ENCODE assay signal across 1 cellular context in the genomic region with DNA sequence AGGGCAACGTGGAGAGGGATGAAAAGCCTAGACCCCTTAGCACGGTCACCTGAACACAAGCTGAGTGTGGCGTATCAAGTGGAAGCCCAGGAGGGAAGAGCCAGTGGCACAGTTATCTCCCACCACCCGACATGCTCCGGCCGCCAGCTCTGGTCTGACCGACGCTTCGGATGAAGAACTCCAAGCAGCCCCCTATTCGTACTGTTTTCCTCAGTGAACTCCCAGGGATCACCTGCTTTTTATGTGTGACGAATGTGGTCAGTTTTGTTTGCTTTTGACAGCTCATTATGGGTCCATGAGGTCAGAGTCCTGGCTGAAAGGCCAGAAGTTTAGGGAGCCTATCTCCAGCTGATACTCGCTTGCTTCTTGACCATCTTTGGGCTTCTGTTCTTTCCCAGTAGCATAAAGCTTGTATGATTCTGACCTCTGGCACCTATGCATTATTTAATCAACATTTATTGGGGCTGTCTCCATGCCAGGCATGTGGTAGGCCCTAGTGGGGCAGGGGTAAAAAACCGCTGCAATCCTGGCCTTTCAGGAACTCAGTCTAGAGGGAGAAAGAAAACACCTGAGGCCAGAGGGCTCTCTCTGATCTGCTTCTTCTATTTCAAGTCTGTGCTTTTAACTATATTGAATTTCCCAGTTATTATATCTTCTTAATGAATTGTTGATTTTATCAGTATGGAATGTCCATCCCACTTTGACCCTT.
A peak's percentile ranks its signal among the peaks of the same experiment; 100 is the strongest.
TF ChIP-seq lines count a peak whose summit lies in the region.

No MANE protein-coding gene starts in this region.

TF ChIP-seq in HepG2, 621 proteins besides CTCF, POLR2A, EP300 and RAD21 (continued from another document):
- TF ChIP-seq ZFX (CRISPR knock-in tag; IDR thresholded peaks at IDR 0.05; ENCODE audit: low read depth): peak; percentile 23; the same call in 1 of the 2 replicates
- TF ChIP-seq BRD4 (CRISPR knock-in tag; IDR thresholded peaks at IDR 0.05): peak; percentile 17; the same call in 1 of the 2 replicates
- no peak; the same call in 1 of the 2 replicates for TF ChIP-seq ZNF724P (CRISPR knock-in tag; IDR thresholded peaks at IDR 0.05; ENCODE audit: borderline replicate concordance)
- TF ChIP-seq, protein P1, sequence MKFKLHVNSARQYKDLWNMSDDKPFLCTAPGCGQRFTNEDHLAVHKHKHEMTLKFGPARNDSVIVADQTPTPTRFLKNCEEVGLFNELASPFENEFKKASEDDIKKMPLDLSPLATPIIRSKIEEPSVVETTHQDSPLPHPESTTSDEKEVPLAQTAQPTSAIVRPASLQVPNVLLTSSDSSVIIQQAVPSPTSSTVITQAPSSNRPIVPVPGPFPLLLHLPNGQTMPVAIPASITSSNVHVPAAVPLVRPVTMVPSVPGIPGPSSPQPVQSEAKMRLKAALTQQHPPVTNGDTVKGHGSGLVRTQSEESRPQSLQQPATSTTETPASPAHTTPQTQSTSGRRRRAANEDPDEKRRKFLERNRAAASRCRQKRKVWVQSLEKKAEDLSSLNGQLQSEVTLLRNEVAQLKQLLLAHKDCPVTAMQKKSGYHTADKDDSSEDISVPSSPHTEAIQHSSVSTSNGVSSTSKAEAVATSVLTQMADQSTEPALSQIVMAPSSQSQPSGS (CRISPR knock-in tag; IDR thresholded peaks at IDR 0.05): peak; percentile 41; the same call in 1 of the 2 replicates
- TF ChIP-seq, protein P2, sequence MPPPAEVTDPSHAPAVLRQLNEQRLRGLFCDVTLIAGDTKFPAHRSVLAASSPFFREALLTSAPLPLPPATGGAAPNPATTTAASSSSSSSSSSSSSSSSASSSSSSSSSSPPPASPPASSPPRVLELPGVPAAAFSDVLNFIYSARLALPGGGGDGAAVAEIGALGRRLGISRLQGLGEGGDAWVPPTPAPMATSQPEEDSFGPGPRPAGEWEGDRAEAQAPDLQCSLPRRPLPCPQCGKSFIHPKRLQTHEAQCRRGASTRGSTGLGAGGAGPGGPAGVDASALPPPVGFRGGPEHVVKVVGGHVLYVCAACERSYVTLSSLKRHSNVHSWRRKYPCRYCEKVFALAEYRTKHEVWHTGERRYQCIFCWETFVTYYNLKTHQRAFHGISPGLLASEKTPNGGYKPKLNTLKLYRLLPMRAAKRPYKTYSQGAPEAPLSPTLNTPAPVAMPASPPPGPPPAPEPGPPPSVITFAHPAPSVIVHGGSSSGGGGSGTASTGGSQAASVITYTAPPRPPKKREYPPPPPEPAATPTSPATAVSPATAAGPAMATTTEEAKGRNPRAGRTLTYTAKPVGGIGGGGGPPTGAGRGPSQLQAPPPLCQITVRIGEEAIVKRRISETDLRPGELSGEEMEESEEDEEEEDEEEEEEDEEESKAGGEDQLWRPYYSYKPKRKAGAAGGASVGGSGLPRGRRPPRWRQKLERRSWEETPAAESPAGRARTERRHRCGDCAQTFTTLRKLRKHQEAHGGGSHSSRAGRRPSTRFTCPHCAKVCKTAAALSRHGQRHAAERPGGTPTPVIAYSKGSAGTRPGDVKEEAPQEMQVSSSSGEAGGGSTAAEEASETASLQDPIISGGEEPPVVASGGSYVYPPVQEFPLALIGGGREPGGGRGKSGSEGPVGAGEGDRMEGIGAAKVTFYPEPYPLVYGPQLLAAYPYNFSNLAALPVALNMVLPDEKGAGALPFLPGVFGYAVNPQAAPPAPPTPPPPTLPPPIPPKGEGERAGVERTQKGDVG (CRISPR knock-in tag; IDR thresholded peaks at IDR 0.05; ENCODE audit: borderline replicate concordance): peak; percentile 76; the same call in 1 of the 2 replicates
- TF ChIP-seq ZNF232 (CRISPR knock-in tag; IDR thresholded peaks at IDR 0.05; ENCODE audit: borderline replicate concordance): no peak
- TF ChIP-seq HHEX (CRISPR knock-in tag; IDR thresholded peaks at IDR 0.05): peak; percentile 9; the same call in 1 of the 2 replicates
- TF ChIP-seq, protein P3, sequence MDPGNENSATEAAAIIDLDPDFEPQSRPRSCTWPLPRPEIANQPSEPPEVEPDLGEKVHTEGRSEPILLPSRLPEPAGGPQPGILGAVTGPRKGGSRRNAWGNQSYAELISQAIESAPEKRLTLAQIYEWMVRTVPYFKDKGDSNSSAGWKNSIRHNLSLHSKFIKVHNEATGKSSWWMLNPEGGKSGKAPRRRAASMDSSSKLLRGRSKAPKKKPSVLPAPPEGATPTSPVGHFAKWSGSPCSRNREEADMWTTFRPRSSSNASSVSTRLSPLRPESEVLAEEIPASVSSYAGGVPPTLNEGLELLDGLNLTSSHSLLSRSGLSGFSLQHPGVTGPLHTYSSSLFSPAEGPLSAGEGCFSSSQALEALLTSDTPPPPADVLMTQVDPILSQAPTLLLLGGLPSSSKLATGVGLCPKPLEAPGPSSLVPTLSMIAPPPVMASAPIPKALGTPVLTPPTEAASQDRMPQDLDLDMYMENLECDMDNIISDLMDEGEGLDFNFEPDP (CRISPR knock-in tag; conservative IDR thresholded peaks at IDR 0.05): 0 out of 2 replicates have a peak, but pooled peaks have one; percentile 74
- 0 out of 2 replicates have a peak, but pooled peaks have one; percentile 22 for TF ChIP-seq ATF7-NPFF (CRISPR knock-in tag; IDR thresholded peaks at IDR 0.05; ENCODE audit: low read depth)
